9 cellular contexts compared by ENCODE assay signal in the genomic region with DNA sequence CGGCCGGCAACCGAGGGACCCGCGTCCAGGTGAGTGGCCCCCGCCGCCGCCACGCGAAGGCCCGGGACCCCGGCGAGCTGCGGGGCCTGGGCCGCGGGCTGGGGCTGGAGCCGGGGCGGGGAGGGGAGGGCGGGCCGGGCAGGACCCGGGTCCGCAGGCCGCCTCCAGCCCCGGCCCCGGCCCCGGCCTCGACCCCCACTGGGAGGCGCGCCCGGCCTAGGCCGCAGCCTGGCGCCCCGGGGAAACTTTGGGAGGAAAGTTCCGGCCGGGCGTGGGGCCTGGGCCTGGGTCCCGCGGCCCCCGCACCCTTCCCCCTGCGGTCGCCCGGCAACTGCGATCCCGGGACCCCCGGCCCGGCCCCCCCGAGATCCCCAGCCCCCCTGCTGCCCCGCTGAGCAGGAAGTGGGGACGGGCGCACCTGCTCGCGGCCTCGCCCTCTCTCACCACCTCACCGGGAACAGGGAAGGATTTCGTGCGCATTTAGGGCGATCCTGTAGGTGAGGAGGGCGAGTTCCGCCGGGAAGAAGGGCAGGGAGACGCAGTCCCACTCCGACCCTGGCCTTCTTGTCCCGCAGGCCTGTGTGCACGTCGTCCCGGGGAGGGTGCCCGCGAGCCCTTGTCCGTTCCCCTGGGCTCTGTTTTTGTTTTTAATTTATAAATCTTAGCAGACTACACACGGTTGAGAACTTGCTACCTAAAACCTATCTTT. TPM values are rescaled to one million over a fixed set of nuclear protein-coding genes. Genes with fewer than 3 reads are reported as not detected.
DNase-seq lines count a peak whose midpoint lies in the region; ATAC-seq and TF ChIP-seq lines count a peak whose summit lies in the region.
"Had no signal": no experiment of that assay in that cellular context is flagged by ENCODE, and none has a peak within 500 bp of the region (broad histone marks: within the 10 kb centered on the region; RNA-seq: fewer than 3 reads in every experiment).

No MANE protein-coding gene starts in this region.

- H3K36me3 ChIP-seq in cardiac muscle cell: no peaks in the 10 kb centered on the region

- DNase-seq in cardiac muscle cell (ENCODE audit: low read depth in 1 of 2, low spot score in 1 of 2): peak in 1 of 2 donors; percentile 27
- no peak for DNase-seq in left ventricle myocardium superior
- peak; percentile 42 for DNase-seq in germinal center (ENCODE audit: low spot score)
- no peak for DNase-seq in skeletal muscle cell (ENCODE audit: low read depth)
- DNase-seq in NCI-H1694 treated with DMSO at 0.1 percent for 48 hours (lab: John Stamatoyannopoulos, UW): no peak

- H3K9me3 ChIP-seq in cardiac muscle cell (ENCODE audit: low read depth): no peaks in the 10 kb centered on the region

- no peak for ATAC-seq in left ventricle myocardium superior
- peak; percentile 1 for ATAC-seq in HG03108 (IDR thresholded peaks at IDR 0.05; ENCODE audit: unreplicated experiment)
- no peak for ATAC-seq in GM18517 (IDR thresholded peaks at IDR 0.05; ENCODE audit: unreplicated experiment)

- intact Hi-C loops in left ventricle myocardium superior (cut with micrococcal nuclease): no loop called here

- H3K4me3 ChIP-seq in cardiac muscle cell: peak overlapping the region; percentile 89
- peak overlapping the region; percentile 76 for H3K4me3 ChIP-seq in WI38 (ENCODE audit: low read depth, low read length)
- peak overlapping the region; percentile 72 for H3K4me3 ChIP-seq in skeletal muscle cell (ENCODE audit: low read depth, low read length)

- H3K27ac ChIP-seq in cardiac muscle cell: peak overlapping the region; percentile 85

- no peak for TF ChIP-seq CTCF in cardiac muscle cell (IDR thresholded peaks at IDR 0.05; ENCODE audit: low read depth, low read length)
- TF ChIP-seq CTCF in WI38 (IDR thresholded peaks at IDR 0.05; ENCODE audit: low read depth, low read length): no peak

- no peaks in the 10 kb centered on the region for H3K27me3 ChIP-seq in cardiac muscle cell

- H3K4me1 ChIP-seq in cardiac muscle cell (ENCODE audit: low read depth): peaks cover 15% of the 10 kb centered on the region

RNA-seq across cellular contexts. Expression of gene OSBPL2, which starts 0.4 kb away (rescaled TPM):
- total RNA-seq in cardiac muscle cell: 33.5 and 43.4 TPM in 2 replicates
- polyA plus RNA-seq in cardiac muscle cell: 37.5 and 44.7 TPM in 2 replicates
- total RNA-seq in left ventricle myocardium superior: 60.0 TPM

RNA-seq across cellular contexts. Expression of gene HRH3, which starts 18.6 kb away (rescaled TPM):
- total RNA-seq in cardiac muscle cell (not detected in 2 replicates), left ventricle myocardium superior (not detected)
- not detected in 2 replicates for polyA plus RNA-seq in cardiac muscle cell
- total RNA-seq: lung microvascular endothelial cell had no signal

RNA-seq across cellular contexts. Expression of gene MTG2, which starts 55.9 kb away (rescaled TPM):
- total RNA-seq in cardiac muscle cell (23.4 and 32.9 TPM in 2 replicates), left ventricle myocardium superior (27.3 TPM)
- 20.4 and 27.8 TPM in 2 replicates for polyA plus RNA-seq in cardiac muscle cell
